Comparison of ENCODE assay signal across 4 cellular contexts in genomic region chr13:100092273-100092672, GRCh38.
TF ChIP-seq lines count a peak whose summit lies in the region.

No MANE protein-coding gene starts in this region.

TF ChIP-seq in HEK293, 187 proteins besides CTCF, POLR2A, EP300 and RAD21:
- TF ChIP-seq ZNF121 (tag by site-specific recombination; IDR thresholded peaks at IDR 0.05): 0 out of 2 replicates have a peak, but pooled peaks have one; percentile 64
TF ChIP-seq in HEK293: peak in this region for 1; not testable (repeated sequence) for 186.

TF ChIP-seq in WTC11, 78 proteins besides CTCF, POLR2A, EP300 and RAD21:
- TF ChIP-seq ZNF121 (CRISPR knock-in tag; IDR thresholded peaks at IDR 0.05): peak; percentile 71

TF ChIP-seq in K562, 482 proteins besides CTCF, POLR2A, EP300 and RAD21:
- TF ChIP-seq ZNF121 (CRISPR knock-in tag; conservative IDR thresholded peaks at IDR 0.05): peak; percentile 56

TF ChIP-seq in HepG2, 621 proteins besides CTCF, POLR2A, EP300 and RAD21:
- TF ChIP-seq ZNF121 (CRISPR knock-in tag; IDR thresholded peaks at IDR 0.05): peak; percentile 76
TF ChIP-seq in HepG2: peak in this region for 1; not testable (repeated sequence) for 620.
